ENCODE assay signal across 1 cellular context in genomic region chr20:5126512-5127203, GRCh38.
TF ChIP-seq lines count a peak whose summit lies in the region.

TSS of gene CDS2 (plus strand) at chr20:5127008. CDS start at chr20:5127093, 85 bp downstream.

TF ChIP-seq in K562, 482 proteins besides CTCF, POLR2A, EP300 and RAD21 (continued from another document):
- no peak for TF ChIP-seq ZNF592 (IDR thresholded peaks at IDR 0.05)
- TF ChIP-seq IFI16 (CRISPR knock-in tag; IDR thresholded peaks at IDR 0.05) = no peak
- TF ChIP-seq ID3 (CRISPR knock-in tag; IDR thresholded peaks at IDR 0.05) = no peak
- 0 out of 2 replicates have a peak, but pooled peaks have one; percentile 27 for TF ChIP-seq ID3 (tag; IDR thresholded peaks at IDR 0.05)
- TF ChIP-seq RFX7 (CRISPR knock-in tag; IDR thresholded peaks at IDR 0.05) = no peak
- peak; percentile 91 for TF ChIP-seq KAT2B (IDR thresholded peaks at IDR 0.05; ENCODE audit: low read depth, low read length)
- peak; percentile 94 for TF ChIP-seq HMBOX1 (IDR thresholded peaks at IDR 0.05)
- TF ChIP-seq POLR2AphosphoS5 (IDR thresholded peaks at IDR 0.05; ENCODE audit: control insufficient read depth, insufficient read depth, low read depth, low read length) = peak; percentile 81
